In genomic region chr17:11928436-11928835, GRCh38 we compare ENCODE assay signal across 12 cellular contexts.
"Had no signal": no experiment of that assay in that cellular context is flagged by ENCODE, and none has a peak within 500 bp of the region (broad histone marks: within the 10 kb centered on the region; RNA-seq: fewer than 3 reads in every experiment).

No MANE protein-coding gene starts in this region.

- H3K27me3 ChIP-seq: dorsolateral prefrontal cortex, foreskin keratinocyte, left lung, suprapubic skin had no signal

- DNase-seq: activated CD4-positive, alpha-beta T cell treated with anti-CD3 and anti-CD28 coated beads, Interleukin-2, amount 50 U/mL, for 48 hours; activated effector memory CD4-positive, alpha-beta T cell treated with anti-CD3 and anti-CD28 coated beads, Interleukin-2, amount 50 U/mL, for 16 hours; activated T-cell treated with anti-CD3 and anti-CD28 coated beads, Interleukin-2, amount 50 U/mL, for 4 hours; dorsolateral prefrontal cortex; head of caudate nucleus; left lung; occipital lobe; stimulated activated CD4-positive, alpha-beta T cell treated with anti-CD3 and anti-CD28 coated beads, Interleukin-4, amount 100 ng/mL, for 1 hour; stimulated activated CD8-positive, alpha-beta memory T cell treated with anti-CD3 and anti-CD28 coated beads, Interleukin-4, amount 100 ng/mL, for 48 hours; stimulated activated naive CD8-positive, alpha-beta T cell treated with anti-CD3 and anti-CD28 coated beads, Interleukin-15, Interleukin-2, amounts not matched to agents 100 U/mL and 50 U/mL, for 24 hours had no signal

- H3K36me3 ChIP-seq: left lung, suprapubic skin had no signal

- H3K9me3 ChIP-seq: left lung, suprapubic skin had no signal

- H3K4me1 ChIP-seq: foreskin keratinocyte, left lung, suprapubic skin had no signal

- H3K27ac ChIP-seq: dorsolateral prefrontal cortex, foreskin keratinocyte, left lung, suprapubic skin had no signal

- H3K4me3 ChIP-seq: dorsolateral prefrontal cortex, left lung, suprapubic skin had no signal
